ENCODE assay signal across 10 cellular contexts in genomic region chr22:17891427-17892167, GRCh38.
DNase-seq lines count a peak whose midpoint lies in the region; ATAC-seq and TF ChIP-seq lines count a peak whose summit lies in the region.
"Had no signal": no experiment of that assay in that cellular context is flagged by ENCODE, and none has a peak within 500 bp of the region (broad histone marks: within the 10 kb centered on the region; RNA-seq: fewer than 3 reads in every experiment).

No MANE protein-coding gene starts in this region.

- in situ Hi-C loops in GM23248 (cut with MboI): no loop called here

- DNase-seq in NCI-H345 (lab: John Stamatoyannopoulos, UW) (peak; percentile 7), NCI-H345 treated with DMSO at 0.1 percent for 48 hours (lab: John Stamatoyannopoulos, UW; ENCODE audit: unreplicated experiment) (no peak), amygdala (lab: John Stamatoyannopoulos, UW) (peak in 32 of 56 donors; percentile 6 to 72 (median 36)), hepatocyte (ENCODE audit: low spot score) (peak; percentile 59), tibial nerve (ENCODE audit: low spot score in 2 of 2) (no peak), GM23248 (no peak)
- DNase-seq: stimulated activated CD4-positive, alpha-beta T cell treated with anti-CD3 and anti-CD28 coated beads, Interleukin-4, amount 100 ng/mL, for 1 hour; T-helper 2 cell had no signal

- peaks cover 22% of the 10 kb centered on the region for H3K4me1 ChIP-seq in hepatocyte (ENCODE audit: insufficient read depth)
- peaks cover 0 to 4% (median 1%) of the 10 kb centered on the region in 4 donors for H3K4me1 ChIP-seq in tibial nerve
- H3K4me1 ChIP-seq in GM23248 (ENCODE audit: insufficient read depth): no peaks in the 10 kb centered on the region

- H3K9me2 ChIP-seq in hepatocyte (replicated peaks; ENCODE audit: insufficient read depth) (no peaks in the 10 kb centered on the region), GM23248 (ENCODE audit: insufficient read depth) (no peaks in the 10 kb centered on the region)

- TF ChIP-seq POLR2A in tibial nerve (IDR thresholded peaks at IDR 0.05): no peak

- H4K20me1 ChIP-seq in hepatocyte (ENCODE audit: insufficient read depth, poor library complexity, severe bottlenecking) (no peaks in the 10 kb centered on the region), GM23248 (ENCODE audit: insufficient read depth) (no peaks in the 10 kb centered on the region)

- H3K27me3 ChIP-seq in hepatocyte (no peaks in the 10 kb centered on the region), tibial nerve (no peaks in the 10 kb centered on the region), GM23248 (replicated peaks; ENCODE audit: insufficient read depth) (no peaks in the 10 kb centered on the region)

- H3K9me3 ChIP-seq in hepatocyte (ENCODE audit: low read depth) (no peaks in the 10 kb centered on the region), tibial nerve (no peaks in the 10 kb centered on the region), GM23248 (ENCODE audit: low read depth) (no peaks in the 10 kb centered on the region)

- H2AFZ ChIP-seq in hepatocyte (no peak overlapping the region), GM23248 (no peak overlapping the region)

- H3K9ac ChIP-seq in GM23248: no peak overlapping the region

- H3F3A ChIP-seq in GM23248 (ENCODE audit: insufficient read depth): no peaks in the 10 kb centered on the region

- ATAC-seq in GM19452 (IDR thresholded peaks at IDR 0.05; ENCODE audit: unreplicated experiment) (no peak), HG02623 (IDR thresholded peaks at IDR 0.05; ENCODE audit: unreplicated experiment) (no peak)

- 72% methylated on average over 12 of the region's 12 CpGs for WGBS in hepatocyte (ENCODE audit: low lambda C conversion rate, missing lambda C conversion rate)
- WGBS in tibial nerve, 2 donors: 49 to 56% methylated on average over 12 of the region's 12 CpGs
- 66 to 76% methylated on average over 12 of the region's 12 CpGs for WGBS in GM23248 (ENCODE audit: low coverage in 1 of 2, low lambda C conversion rate in 2 of 2, missing lambda C conversion rate in 2 of 2), 2 experiments

- no peaks in the 10 kb centered on the region for H3K79me2 ChIP-seq in hepatocyte
- 0 out of 2 replicates have a peak, but pooled peaks cover 8% of the 10 kb centered on the region for H3K79me2 ChIP-seq in GM23248 (ENCODE audit: insufficient read depth)

- H3K36me3 ChIP-seq in hepatocyte (replicated peaks; ENCODE audit: insufficient read depth, low read depth) (no peaks in the 10 kb centered on the region), tibial nerve (peaks cover 0 to 57% (median 4%) of the 10 kb centered on the region in 3 donors), GM23248 (ENCODE audit: low read depth) (peaks cover 37% of the 10 kb centered on the region)

- H3K4me3 ChIP-seq in hepatocyte (no peak overlapping the region), tibial nerve (no peak overlapping the region), GM23248 (no peak overlapping the region)

- H3K4me2 ChIP-seq in hepatocyte (peak overlapping the region; percentile 7), GM23248 (ENCODE audit: unreplicated experiment) (no peak overlapping the region)

- TF ChIP-seq CTCF in hepatocyte (IDR thresholded peaks at IDR 0.05; ENCODE audit: poor library complexity) (peak; percentile 48), tibial nerve (IDR thresholded peaks at IDR 0.05) (peak; percentile 37 to 67 (median 46))

- H3K27ac ChIP-seq in hepatocyte (peak overlapping the region; percentile 84), tibial nerve (peak overlapping the region in 1 of 4 donors; percentile 15), GM23248 (no peak overlapping the region)

- peak in 1 of 2 donors; percentile 12 for TF ChIP-seq EP300 in tibial nerve (IDR thresholded peaks at IDR 0.05)

Comparison
In these comparisons a context has a peak if more than half of its experiments do, and no peak if none do; other contexts are left out.
1. DNase-seq: peak in NCI-H345 (single experiment), amygdala (32 of 56) and hepatocyte (single experiment); none in NCI-H345 treated with DMSO at 0.1 percent for 48 hours (single experiment), tibial nerve (0 of 2) and GM23248 (single experiment).